1 cellular context compared by ENCODE assay signal in the genomic region with DNA sequence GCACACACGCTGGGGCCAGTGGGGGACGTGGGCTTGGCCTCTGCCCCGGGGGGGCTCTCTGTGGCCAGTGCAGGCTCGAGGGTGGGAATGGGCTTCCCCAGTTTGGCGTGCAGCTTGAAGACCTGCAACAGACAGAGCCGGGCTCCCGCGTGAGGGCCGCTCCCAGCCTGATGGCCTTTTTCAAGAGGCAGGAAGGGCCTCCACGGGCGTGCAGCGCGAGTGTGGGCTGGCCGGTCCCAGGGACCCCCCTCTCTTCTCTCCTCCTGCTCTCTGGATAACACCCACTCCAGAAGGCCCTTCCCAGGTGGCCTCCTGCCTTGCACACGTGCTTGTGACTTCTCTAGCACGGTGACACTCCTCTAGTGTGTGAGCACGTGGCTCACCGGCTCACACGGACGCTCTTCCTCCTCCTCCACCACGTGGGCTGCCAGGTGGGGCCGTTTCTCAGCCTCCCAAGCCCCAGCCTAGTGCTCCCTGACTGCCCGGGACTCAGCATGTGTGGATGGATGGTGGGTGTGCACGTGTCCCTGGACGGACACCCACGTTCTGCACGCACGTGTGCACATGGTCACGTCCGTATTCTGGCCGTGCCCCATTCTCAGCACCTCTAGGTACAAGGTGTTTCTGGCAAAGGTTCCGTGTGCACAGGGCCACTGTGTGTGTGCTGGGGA.
TF ChIP-seq lines count a peak whose summit lies in the region.

No MANE protein-coding gene starts in this region.

TF ChIP-seq in HepG2, 621 proteins besides CTCF, POLR2A, EP300 and RAD21:
- TF ChIP-seq, protein P1, sequence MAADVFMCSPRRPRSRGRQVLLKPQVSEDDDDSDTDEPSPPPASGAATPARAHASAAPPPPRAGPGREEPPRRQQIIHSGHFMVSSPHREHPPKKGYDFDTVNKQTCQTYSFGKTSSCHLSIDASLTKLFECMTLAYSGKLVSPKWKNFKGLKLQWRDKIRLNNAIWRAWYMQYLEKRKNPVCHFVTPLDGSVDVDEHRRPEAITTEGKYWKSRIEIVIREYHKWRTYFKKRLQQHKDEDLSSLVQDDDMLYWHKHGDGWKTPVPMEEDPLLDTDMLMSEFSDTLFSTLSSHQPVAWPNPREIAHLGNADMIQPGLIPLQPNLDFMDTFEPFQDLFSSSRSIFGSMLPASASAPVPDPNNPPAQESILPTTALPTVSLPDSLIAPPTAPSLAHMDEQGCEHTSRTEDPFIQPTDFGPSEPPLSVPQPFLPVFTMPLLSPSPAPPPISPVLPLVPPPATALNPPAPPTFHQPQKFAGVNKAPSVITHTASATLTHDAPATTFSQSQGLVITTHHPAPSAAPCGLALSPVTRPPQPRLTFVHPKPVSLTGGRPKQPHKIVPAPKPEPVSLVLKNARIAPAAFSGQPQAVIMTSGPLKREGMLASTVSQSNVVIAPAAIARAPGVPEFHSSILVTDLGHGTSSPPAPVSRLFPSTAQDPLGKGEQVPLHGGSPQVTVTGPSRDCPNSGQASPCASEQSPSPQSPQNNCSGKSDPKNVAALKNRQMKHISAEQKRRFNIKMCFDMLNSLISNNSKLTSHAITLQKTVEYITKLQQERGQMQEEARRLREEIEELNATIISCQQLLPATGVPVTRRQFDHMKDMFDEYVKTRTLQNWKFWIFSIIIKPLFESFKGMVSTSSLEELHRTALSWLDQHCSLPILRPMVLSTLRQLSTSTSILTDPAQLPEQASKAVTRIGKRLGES (CRISPR knock-in tag; IDR thresholded peaks at IDR 0.05; ENCODE audit: borderline replicate concordance) = no peak
- TF ChIP-seq ZNF263 (CRISPR knock-in tag; IDR thresholded peaks at IDR 0.05) (peak; percentile 32; the same call in 1 of the 2 replicates), ZNF737 (CRISPR knock-in tag; IDR thresholded peaks at IDR 0.05; ENCODE audit: borderline replicate concordance) (no peak)
- TF ChIP-seq, protein P2, sequence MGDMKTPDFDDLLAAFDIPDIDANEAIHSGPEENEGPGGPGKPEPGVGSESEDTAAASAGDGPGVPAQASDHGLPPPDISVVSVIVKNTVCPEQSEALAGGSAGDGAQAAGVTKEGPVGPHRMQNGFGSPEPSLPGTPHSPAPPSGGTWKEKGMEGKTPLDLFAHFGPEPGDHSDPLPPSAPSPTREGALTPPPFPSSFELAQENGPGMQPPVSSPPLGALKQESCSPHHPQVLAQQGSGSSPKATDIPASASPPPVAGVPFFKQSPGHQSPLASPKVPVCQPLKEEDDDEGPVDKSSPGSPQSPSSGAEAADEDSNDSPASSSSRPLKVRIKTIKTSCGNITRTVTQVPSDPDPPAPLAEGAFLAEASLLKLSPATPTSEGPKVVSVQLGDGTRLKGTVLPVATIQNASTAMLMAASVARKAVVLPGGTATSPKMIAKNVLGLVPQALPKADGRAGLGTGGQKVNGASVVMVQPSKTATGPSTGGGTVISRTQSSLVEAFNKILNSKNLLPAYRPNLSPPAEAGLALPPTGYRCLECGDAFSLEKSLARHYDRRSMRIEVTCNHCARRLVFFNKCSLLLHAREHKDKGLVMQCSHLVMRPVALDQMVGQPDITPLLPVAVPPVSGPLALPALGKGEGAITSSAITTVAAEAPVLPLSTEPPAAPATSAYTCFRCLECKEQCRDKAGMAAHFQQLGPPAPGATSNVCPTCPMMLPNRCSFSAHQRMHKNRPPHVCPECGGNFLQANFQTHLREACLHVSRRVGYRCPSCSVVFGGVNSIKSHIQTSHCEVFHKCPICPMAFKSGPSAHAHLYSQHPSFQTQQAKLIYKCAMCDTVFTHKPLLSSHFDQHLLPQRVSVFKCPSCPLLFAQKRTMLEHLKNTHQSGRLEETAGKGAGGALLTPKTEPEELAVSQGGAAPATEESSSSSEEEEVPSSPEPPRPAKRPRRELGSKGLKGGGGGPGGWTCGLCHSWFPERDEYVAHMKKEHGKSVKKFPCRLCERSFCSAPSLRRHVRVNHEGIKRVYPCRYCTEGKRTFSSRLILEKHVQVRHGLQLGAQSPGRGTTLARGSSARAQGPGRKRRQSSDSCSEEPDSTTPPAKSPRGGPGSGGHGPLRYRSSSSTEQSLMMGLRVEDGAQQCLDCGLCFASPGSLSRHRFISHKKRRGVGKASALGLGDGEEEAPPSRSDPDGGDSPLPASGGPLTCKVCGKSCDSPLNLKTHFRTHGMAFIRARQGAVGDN (CRISPR knock-in tag; IDR thresholded peaks at IDR 0.05) = 0 out of 2 replicates have a peak, but pooled peaks have one; percentile 28
- TF ChIP-seq, protein P3, sequence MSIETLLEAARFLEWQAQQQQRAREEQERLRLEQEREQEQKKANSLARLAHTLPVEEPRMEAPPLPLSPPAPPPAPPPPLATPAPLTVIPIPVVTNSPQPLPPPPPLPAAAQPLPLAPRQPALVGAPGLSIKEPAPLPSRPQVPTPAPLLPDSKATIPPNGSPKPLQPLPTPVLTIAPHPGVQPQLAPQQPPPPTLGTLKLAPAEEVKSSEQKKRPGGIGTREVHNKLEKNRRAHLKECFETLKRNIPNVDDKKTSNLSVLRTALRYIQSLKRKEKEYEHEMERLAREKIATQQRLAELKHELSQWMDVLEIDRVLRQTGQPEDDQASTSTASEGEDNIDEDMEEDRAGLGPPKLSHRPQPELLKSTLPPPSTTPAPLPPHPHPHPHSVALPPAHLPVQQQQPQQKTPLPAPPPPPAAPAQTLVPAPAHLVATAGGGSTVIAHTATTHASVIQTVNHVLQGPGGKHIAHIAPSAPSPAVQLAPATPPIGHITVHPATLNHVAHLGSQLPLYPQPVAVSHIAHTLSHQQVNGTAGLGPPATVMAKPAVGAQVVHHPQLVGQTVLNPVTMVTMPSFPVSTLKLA (IDR thresholded peaks at IDR 0.05) = peak; percentile 95
